Comparison of ENCODE assay signal across 18 cellular contexts in genomic region chr3:156321934-156322333, GRCh38.
A peak's percentile ranks its signal among the peaks of the same experiment; 100 is the strongest.
DNase-seq lines count a peak whose midpoint lies in the region; ATAC-seq and TF ChIP-seq lines count a peak whose summit lies in the region.
"Had no signal": no experiment of that assay in that cellular context is flagged by ENCODE, and none has a peak within 500 bp of the region (broad histone marks: within the 10 kb centered on the region; RNA-seq: fewer than 3 reads in every experiment).

No MANE protein-coding gene starts in this region.

- ATAC-seq in HG03354 (IDR thresholded peaks at IDR 0.05; ENCODE audit: poor library complexity, severe bottlenecking, unreplicated experiment): no peak
- no peak for ATAC-seq in right lobe of liver
- ATAC-seq: GM12878 had no signal

- intact Hi-C loops in head of caudate nucleus (cut with DNase I) (no loop called here), right lobe of liver (cut with DNase I) (no loop called here)

- no peaks in the 10 kb centered on the region for H3K27me3 ChIP-seq in right lobe of liver

- DNase-seq in NCI-H1417 (lab: John Stamatoyannopoulos, UW) (peak in 2 of 3 experiments; percentile 22 to 67), NCI-H1417 treated with DMSO at 0.1 percent for 48 hours (lab: John Stamatoyannopoulos, UW) (no peak), NCI-H510A treated with DMSO at 0.1 percent for 48 hours (lab: John Stamatoyannopoulos, UW) (peak; percentile 48), head of caudate nucleus (peak in 29 of 42 donors; percentile 23 to 76 (median 52)), putamen (ENCODE audit: low spot score) (peak; percentile 56), right lobe of liver (no peak), OCI-M2 (lab: John Stamatoyannopoulos, UW; ENCODE audit: unreplicated experiment) (no peak)
- DNase-seq: DMS79; H9; NCI-H1436; NCI-H2081 treated with DMSO at 0.1 percent for 48 hours; NCI-H446; NK-92 treated with Interleukin-12 subunit alpha and Interleukin-12 subunit beta, amount 100 ng/mL, for 24 hours; OCI-M1 had no signal

- WGBS in right lobe of liver (ENCODE audit: insufficient coverage, low coverage, low lambda C conversion rate, missing lambda C conversion rate): 36% methylated on average over 3 of the region's 4 CpGs

- H3K36me3 ChIP-seq in right lobe of liver: no peaks in the 10 kb centered on the region

- TF ChIP-seq CTCF in right lobe of liver (IDR thresholded peaks at IDR 0.05): no peak

- no peak overlapping the region for H3K4me3 ChIP-seq in right lobe of liver
- H3K4me3 ChIP-seq: GM12878 had no signal

- H3K27ac ChIP-seq in right lobe of liver: no peak overlapping the region
- H3K27ac ChIP-seq: 22Rv1, C4-2B had no signal

- H3K9me3 ChIP-seq in right lobe of liver: no peaks in the 10 kb centered on the region

- TF ChIP-seq POLR2A in right lobe of liver (IDR thresholded peaks at IDR 0.05): no peak

- H3K4me1 ChIP-seq in right lobe of liver: no peaks in the 10 kb centered on the region

Comparison
In these comparisons a context has a peak if more than half of its experiments do, and no peak if none do; other contexts are left out.
1. DNase-seq: peak in NCI-H1417 (2 of 3), NCI-H510A treated with DMSO at 0.1 percent for 48 hours (single experiment), head of caudate nucleus (29 of 42) and putamen (single experiment); none in NCI-H1417 treated with DMSO at 0.1 percent for 48 hours (single experiment), right lobe of liver (0 of 3) and OCI-M2 (single experiment).